2 cellular contexts compared by ENCODE assay signal in the genomic region with DNA sequence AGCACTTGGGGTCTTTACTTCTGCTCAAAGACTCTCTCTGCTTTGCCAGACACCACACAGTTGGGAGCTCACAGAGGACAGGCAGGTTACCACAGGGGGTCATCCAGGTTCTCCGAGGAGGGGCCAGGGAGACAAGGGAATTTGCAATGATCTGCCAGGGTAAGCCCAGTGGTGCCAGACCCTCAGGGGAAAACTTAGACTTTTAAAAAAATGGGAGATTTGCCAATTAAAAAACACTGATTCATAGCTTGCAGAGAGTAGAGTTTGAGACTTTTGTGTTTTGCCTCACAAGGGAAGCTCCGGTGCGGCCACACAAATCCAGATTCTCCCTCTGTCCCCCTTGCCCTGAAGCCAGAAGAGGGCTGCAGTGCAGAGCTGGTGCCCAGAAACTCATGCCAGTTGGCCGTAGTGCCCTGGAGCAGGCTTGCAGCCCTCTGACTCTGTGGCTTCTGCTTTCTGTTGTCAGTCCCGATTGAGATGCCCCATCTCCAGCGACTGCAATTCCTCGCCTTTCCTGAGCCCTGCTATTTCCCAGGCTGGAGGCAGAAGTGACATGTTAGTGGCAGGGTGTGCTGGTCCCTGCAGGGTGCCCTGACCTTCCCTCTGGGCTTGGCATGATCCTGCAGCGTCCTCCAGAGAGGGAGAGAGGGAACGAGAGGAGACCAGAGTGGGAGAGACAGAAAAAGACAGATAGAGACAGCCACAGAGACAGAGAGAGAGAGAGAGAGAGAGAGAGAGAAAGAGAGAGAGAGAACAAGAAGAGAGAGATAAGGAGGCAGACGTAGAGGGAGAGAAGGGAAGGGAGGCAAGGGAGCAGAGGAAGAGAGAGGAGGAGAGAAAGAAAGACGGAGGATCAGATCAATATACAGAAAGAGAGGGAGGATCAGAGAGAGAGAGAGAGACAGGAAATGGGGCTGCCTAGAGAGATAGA.
A peak's percentile ranks its signal among the peaks of the same experiment; 100 is the strongest.
TF ChIP-seq lines count a peak whose summit lies in the region.

No MANE protein-coding gene starts in this region.

TF ChIP-seq in WTC11, 78 proteins besides CTCF, POLR2A, EP300 and RAD21:
- no peak for TF ChIP-seq KAT7 (CRISPR knock-in tag; IDR thresholded peaks at IDR 0.05; ENCODE audit: borderline replicate concordance)
- TF ChIP-seq, protein P1, sequence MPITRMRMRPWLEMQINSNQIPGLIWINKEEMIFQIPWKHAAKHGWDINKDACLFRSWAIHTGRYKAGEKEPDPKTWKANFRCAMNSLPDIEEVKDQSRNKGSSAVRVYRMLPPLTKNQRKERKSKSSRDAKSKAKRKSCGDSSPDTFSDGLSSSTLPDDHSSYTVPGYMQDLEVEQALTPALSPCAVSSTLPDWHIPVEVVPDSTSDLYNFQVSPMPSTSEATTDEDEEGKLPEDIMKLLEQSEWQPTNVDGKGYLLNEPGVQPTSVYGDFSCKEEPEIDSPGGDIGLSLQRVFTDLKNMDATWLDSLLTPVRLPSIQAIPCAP (CRISPR knock-in tag; IDR thresholded peaks at IDR 0.05) = no peak
- TF ChIP-seq HMGA2 (CRISPR knock-in tag; IDR thresholded peaks at IDR 0.05) = no peak
- no peak for TF ChIP-seq GTF2I (CRISPR knock-in tag; conservative IDR thresholded peaks at IDR 0.05)
- no peak for TF ChIP-seq JAZF1 (CRISPR knock-in tag; IDR thresholded peaks at IDR 0.05)

TF ChIP-seq in HepG2, 621 proteins besides CTCF, POLR2A, EP300 and RAD21:
- TF ChIP-seq E2F2 (CRISPR knock-in tag; IDR thresholded peaks at IDR 0.05; ENCODE audit: borderline replicate concordance) (no peak), RCOR2 (CRISPR knock-in tag; IDR thresholded peaks at IDR 0.05) (no peak), ERF (CRISPR knock-in tag; IDR thresholded peaks at IDR 0.05) (no peak), NONO (IDR thresholded peaks at IDR 0.05) (peak; percentile 49; the same call in 1 of the 2 replicates), NONO (CRISPR knock-in tag; conservative IDR thresholded peaks at IDR 0.05) (no peak)
